Comparison of ENCODE assay signal across 21 cellular contexts in the genomic region with DNA sequence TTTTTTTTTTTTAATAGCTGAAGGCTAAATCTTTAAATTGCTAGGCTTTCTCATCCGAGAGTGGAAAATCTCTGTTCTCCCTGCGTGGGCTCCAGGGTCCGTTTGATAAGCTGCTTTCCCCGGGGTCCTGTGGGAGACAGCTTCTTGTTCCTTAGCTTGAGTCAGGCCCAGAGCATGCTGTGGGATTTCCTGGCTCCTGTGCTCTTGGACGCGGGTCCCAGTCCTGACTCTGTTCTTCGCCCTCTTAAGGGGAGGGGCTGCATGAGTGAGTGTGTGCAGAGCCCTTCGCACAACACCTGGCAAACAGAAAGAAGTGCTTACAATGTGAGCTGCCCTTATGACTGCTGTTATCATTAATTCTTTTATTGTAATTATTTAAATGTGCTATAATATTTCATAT.
"Had no signal": no experiment of that assay in that cellular context is flagged by ENCODE, and none has a peak within 500 bp of the region (broad histone marks: within the 10 kb centered on the region; RNA-seq: fewer than 3 reads in every experiment).

No MANE protein-coding gene starts in this region.

- DNase-seq: activated CD4-positive, alpha-beta T cell treated with anti-CD3 and anti-CD28 coated beads, Interleukin-2, amount 50 U/mL, for 1 hour; activated CD4-positive, CD25-positive, alpha-beta regulatory T cell treated with anti-CD3 and anti-CD28 coated beads, Interleukin-2, amount 50 U/mL, for 72 hours; activated CD8-positive, alpha-beta memory T cell treated with anti-CD3 and anti-CD28 coated beads, Interleukin-2, amount 50 U/mL, for 48 hours; activated effector memory CD4-positive, alpha-beta T cell treated with Interleukin-2 at 50 U/mL for 16 hours; activated naive CD4-positive, alpha-beta T cell treated with anti-CD3 and anti-CD28 coated beads, Interleukin-2, amount 50 U/mL, for 16 hours; activated T-cell treated with anti-CD3 and anti-CD28 coated beads, Interleukin-2, amount 50 U/mL, for 48 hours; aorta; effector CD8-positive, alpha-beta T cell; stimulated activated CD4-positive, alpha-beta T cell treated with anti-CD3 and anti-CD28 coated beads, Interleukin-12 subunit alpha, Interleukin-12 subunit beta, amount 100 ng/mL, for 4 hours; stimulated activated CD4-positive, alpha-beta T cell treated with anti-CD3 and anti-CD28 coated beads, Interleukin-1b, Interleukin-23, amount 100 ng/mL, for 48 hours; stimulated activated naive CD4-positive, alpha-beta T cell treated with Interleukin-2 at 50 U/mL for 16 hours; SW 1271; T-helper 2 cell had no signal

- H3K36me3 ChIP-seq: tibial nerve had no signal

- H3K27ac ChIP-seq: cardiac muscle cell, parathyroid adenoma, tibial nerve had no signal

- H3K9me3 ChIP-seq: gastroesophageal sphincter, heart left ventricle, tibial nerve had no signal

- ATAC-seq: esophagus mucosa; gastroesophageal sphincter; heart left ventricle; natural killer cell treated with Interleukin-12 subunit alpha and Interleukin-12 subunit beta and Interleukin-15 and Interleukin-18, amount 100 ng/mL, for 72 hours had no signal

- H3K4me3 ChIP-seq: cardiac muscle cell, gastroesophageal sphincter, heart left ventricle, lung, tibial nerve had no signal

- H3K4me1 ChIP-seq: parathyroid adenoma had no signal

- H3K27me3 ChIP-seq: cardiac muscle cell, gastroesophageal sphincter, heart left ventricle, tibial nerve had no signal
